8 cellular contexts compared by ENCODE assay signal in the genomic region with DNA sequence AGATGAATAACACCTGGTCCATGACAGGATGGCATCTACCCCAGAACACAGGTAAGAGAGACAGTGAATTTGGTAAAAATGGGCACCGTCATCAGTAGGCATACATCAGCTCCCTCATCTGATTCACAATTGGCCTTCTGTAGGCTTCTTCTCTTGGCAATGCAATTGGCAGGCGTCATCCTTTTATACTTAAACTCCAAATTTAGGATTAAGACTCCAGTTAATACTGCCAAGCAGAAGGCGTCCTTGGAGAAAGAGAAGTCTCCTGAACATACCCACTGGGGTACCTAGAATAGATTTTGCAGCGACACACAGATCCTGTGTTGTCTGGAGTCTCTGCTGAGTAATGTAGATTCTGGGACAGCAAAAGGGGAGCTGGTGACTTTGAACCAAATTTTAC. TPM values are rescaled to one million over a fixed set of nuclear protein-coding genes. Genes with fewer than 3 reads are reported as not detected.
A peak's percentile ranks its signal among the peaks of the same experiment; 100 is the strongest.
DNase-seq lines count a peak whose midpoint lies in the region; ATAC-seq, FAIRE-seq and TF ChIP-seq lines count a peak whose summit lies in the region.

No MANE protein-coding gene starts in this region.

- H3K27me3 ChIP-seq in PC-9 (ENCODE audit: insufficient read depth, low read depth): no peaks in the 10 kb centered on the region
- no peaks in the 10 kb centered on the region for H3K27me3 ChIP-seq in pancreas

- POLR2A ChIA-PET in PC-9 (lab: Charles Lee; ENCODE audit: unreplicated experiment): interaction anchor here (0.5 kb wide), 1 partner anchor 166 kb away, joined by 5 read pairs; no protein-coding TSS in a partner anchor

- 32 to 41% methylated on average over 4 of the region's 4 CpGs for WGBS in pancreas, 2 donors

- intact Hi-C loops in PC-9 (cut with micrococcal nuclease; ENCODE audit: unreplicated experiment): loop anchor here (1.0 kb wide), 4 partner anchors 77 to 466 kb away; a partner anchor contains a TSS
- intact Hi-C loops in pancreas (cut with DNase I): no loop called here

- no peaks in the 10 kb centered on the region for H3K9me3 ChIP-seq in PC-9 (ENCODE audit: insufficient read depth, low read depth)
- H3K9me3 ChIP-seq in pancreas: no peaks in the 10 kb centered on the region

- H3K9me2 ChIP-seq in PC-9 (ENCODE audit: insufficient read depth): no peaks in the 10 kb centered on the region

- H2AFZ ChIP-seq in PC-9: peak overlapping the region; percentile 96

- BruUV-seq in PC-9 (replicated peaks; lab: Mats Ljungman, UMichigan): TSS peak; percentile 65

- no peaks in the 10 kb centered on the region for H4K20me1 ChIP-seq in PC-9 (ENCODE audit: insufficient read depth)

- peaks cover 8% of the 10 kb centered on the region; the same call in 1 of the 2 replicates for H3K79me2 ChIP-seq in PC-9 (ENCODE audit: low read depth)

- CTCF ChIA-PET in PC-9 (lab: Charles Lee): no interaction called here

- H3K4me3 ChIP-seq in PC-9 (peak overlapping the region; percentile 65), pancreas (peak overlapping the region; percentile 49 to 81 (median 62))

- H3K4me2 ChIP-seq in PC-9: peak overlapping the region; percentile 71

- FAIRE-seq in pancreas (lab: Jason Lieb, UNC): no peak

- DNase-seq in NCI-H748 (lab: John Stamatoyannopoulos, UW; ENCODE audit: unreplicated experiment): peak; percentile 26
- DNase-seq in NCI-H748 treated with DMSO at 0.1 percent for 48 hours (lab: John Stamatoyannopoulos, UW): no peak
- DNase-seq in PC-9: no peak
- no peak for DNase-seq in epithelial cell of prostate (ENCODE audit: low read depth, low spot score)
- DNase-seq in pancreas: no peak

- ATAC-seq in pancreas: peak in 3 of 4 donors; percentile 4 to 31 (median 7)
- no peak for ATAC-seq in HG02870 (IDR thresholded peaks at IDR 0.05; ENCODE audit: unreplicated experiment)
- no peak for ATAC-seq in HG03469 (IDR thresholded peaks at IDR 0.05; ENCODE audit: unreplicated experiment)
- no peak for ATAC-seq in HG03571 (IDR thresholded peaks at IDR 0.05; ENCODE audit: unreplicated experiment)

- TF ChIP-seq CTCF in PC-9 (conservative IDR thresholded peaks at IDR 0.05) (no peak), pancreas (IDR thresholded peaks at IDR 0.05) (no peak)

- no peak overlapping the region for H3K27ac ChIP-seq in PC-9
- H3K27ac ChIP-seq in epithelial cell of prostate: peak overlapping the region; percentile 60
- no peak overlapping the region for H3K27ac ChIP-seq in pancreas

- H3F3A ChIP-seq in PC-9 (ENCODE audit: insufficient read depth, low read depth): peaks cover 10% of the 10 kb centered on the region; the same call in 1 of the 2 replicates

- H3K4me1 ChIP-seq in PC-9 (replicated peaks; ENCODE audit: insufficient read depth) (peaks cover 17% of the 10 kb centered on the region), pancreas (peaks cover 0 to 11% (median 4%) of the 10 kb centered on the region in 3 donors)

- H3K36me3 ChIP-seq in PC-9 (ENCODE audit: low read depth) (no peaks in the 10 kb centered on the region), pancreas (no peaks in the 10 kb centered on the region)

RNA-seq across cellular contexts. Expression of a gene that starts 0.6 kb away (rescaled TPM):
- total RNA-seq in PC-9 (2021) (21.5 and 32.4 TPM in 2 replicates), pancreas (1 to 10 TPM; 3.0 to 5.4 (median 4.4) TPM)
- polyA plus RNA-seq in pancreas: 10 to 100 TPM; 10.1 to 11.4 TPM

Comparison
In these comparisons a context has a peak if more than half of its experiments do, and no peak if none do; other contexts are left out.
1. ATAC-seq: peak in pancreas (3 of 4); none in HG02870 (single experiment), HG03469 (single experiment) and HG03571 (single experiment).